ENCODE assay signal across 20 cellular contexts in the genomic region with DNA sequence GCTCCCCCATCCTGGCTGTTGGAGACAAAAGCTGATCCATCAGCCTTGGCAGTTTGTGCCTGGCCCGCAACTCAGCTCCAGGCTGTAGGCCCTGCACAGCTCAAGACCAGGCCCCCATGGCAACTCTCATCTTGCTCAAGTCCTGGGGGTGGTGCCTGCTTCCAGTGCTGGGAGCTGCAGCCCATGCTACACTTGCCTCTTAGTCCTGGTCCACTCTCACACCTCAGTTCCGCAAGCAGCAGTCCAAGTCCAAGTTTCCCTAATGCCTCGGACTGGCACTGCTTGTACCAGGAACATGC. TPM values are rescaled to one million over a fixed set of nuclear protein-coding genes. Genes with fewer than 3 reads are reported as not detected.
DNase-seq lines count a peak whose midpoint lies in the region; ATAC-seq, FAIRE-seq and TF ChIP-seq lines count a peak whose summit lies in the region.
"Had no signal": no experiment of that assay in that cellular context is flagged by ENCODE, and none has a peak within 500 bp of the region (broad histone marks: within the 10 kb centered on the region; RNA-seq: fewer than 3 reads in every experiment).

No MANE protein-coding gene starts in this region.

- CTCF ChIA-PET in activated CD8-positive, alpha-beta T cell treated with anti-CD3 and anti-CD28 coated beads, Interleukin-2, amount 10 ng/mL, durations not matched to agents 7 days and 5 days (lab: Charles Lee): interaction anchor here (0.7 to 1.3 kb wide), 3 partner anchors 19 to 111 kb away, joined by 3 to 4 read pairs (median 3); no protein-coding TSS in a partner anchor
- CTCF ChIA-PET in activated CD8-positive, alpha-beta T cell treated with anti-CD3 and anti-CD28 coated beads for 36 hours (lab: Charles Lee): interaction anchor here (0.9 to 1.5 kb wide), 2 partner anchors 8 to 19 kb away, joined by 3 to 4 read pairs; no protein-coding TSS in a partner anchor
- CTCF ChIA-PET in GM12878 (lab: Yijun Ruan, JAX): interaction anchor here (0.6 to 1.7 kb wide), 4 partner anchors 12 to 15 kb away, joined by 3 to 7 read pairs (median 3); partner anchors contain the start of gene AHRR

- FAIRE-seq in GM12878 (lab: Jason Lieb, UNC): no peak
- FAIRE-seq: A549, GM12892, HepG2 had no signal

- H3K9ac ChIP-seq in GM12878 (ENCODE audit: control insufficient read depth, insufficient read depth, low read length): no peak overlapping the region; the same call in 1 of the 2 replicates
- H3K9ac ChIP-seq: KMS-11 had no signal

- TF ChIP-seq POLR2A in GM12878 (IDR thresholded peaks at IDR 0.05; ENCODE audit: low read depth, low read length) (no peak), gastroesophageal sphincter (IDR thresholded peaks at IDR 0.05) (no peak)

- WGBS in GM12878 (ENCODE audit: insufficient coverage, insufficient replicate concordance, low lambda C conversion rate, missing lambda C conversion rate): 94% methylated on average over 3 of the region's 3 CpGs
- 100% methylated on average over 1 to 2 of the region's 3 CpGs for WGBS in gastroesophageal sphincter (ENCODE audit: low coverage in 1 of 2), 2 donors
- 87 to 91% methylated on average over 3 of the region's 3 CpGs for WGBS in aorta, 2 donors

- RAD21 ChIA-PET in GM12878 (lab: Charles Lee; ENCODE audit: unreplicated experiment): interaction anchor here (1.3 kb wide), 1 partner anchor 9 kb away, joined by 3 read pairs; no protein-coding TSS in a partner anchor

- peaks cover 92% of the 10 kb centered on the region for H3K79me2 ChIP-seq in GM12878 (ENCODE audit: control insufficient read depth, insufficient read depth, low read length)

- no peaks in the 10 kb centered on the region for H3K9me3 Mint-ChIP-seq in activated CD8-positive, alpha-beta T cell treated with anti-CD3 and anti-CD28 coated beads, Interleukin-2, amount 10 ng/mL, durations not matched to agents 7 days and 5 days (ENCODE audit: insufficient read depth)
- no peaks in the 10 kb centered on the region for H3K9me3 Mint-ChIP-seq in activated CD8-positive, alpha-beta T cell treated with anti-CD3 and anti-CD28 coated beads for 36 hours
- H3K9me3 Mint-ChIP-seq in osteocyte (ENCODE audit: unreplicated experiment): no peaks in the 10 kb centered on the region
- H3K9me3 Mint-ChIP-seq: CD8-positive, alpha-beta T cell had no signal

- H4K20me1 ChIP-seq in GM12878 (ENCODE audit: control insufficient read depth, insufficient read depth): no peaks in the 10 kb centered on the region

- DNase-seq in activated CD8-positive, alpha-beta T cell treated with anti-CD3 and anti-CD28 coated beads, Interleukin-2, amount 10 ng/mL, durations not matched to agents 7 days and 5 days: peak; percentile 13
- no peak for DNase-seq in activated CD8-positive, alpha-beta T cell treated with anti-CD3 and anti-CD28 coated beads for 36 hours
- DNase-seq in GM13976 (ENCODE audit: low spot score) (peak; percentile 6), GM12878 (ENCODE audit: low read depth, low spot score) (no peak), osteocyte (ENCODE audit: extremely low spot score, unreplicated experiment) (peak; percentile 32), aorta (no peak), Right ventricle myocardium superior (no peak)
- DNase-seq: Calu3; CD8-positive, alpha-beta T cell; NCI-H1417; NCI-H187; NCI-H2107; NCI-H510A; NCI-H82; SHP77 treated with DMSO at 0.1 percent for 48 hours had no signal

- no peak overlapping the region for H2AFZ ChIP-seq in GM12878 (ENCODE audit: control insufficient read depth, low read depth, low read length)

- H3K27ac ChIP-seq in GM12878 (ENCODE audit: control insufficient read depth, insufficient read depth) (0 out of 2 replicates have a peak overlapping the region, but pooled peaks have one; percentile 74), gastroesophageal sphincter (no peak overlapping the region), aorta (ENCODE audit: low read depth in 1 of 2, low read length in 2 of 2) (no peak overlapping the region)
- H3K27ac ChIP-seq: A549, KMS-11 had no signal

- no peak for TF ChIP-seq CTCF in activated CD8-positive, alpha-beta T cell treated with anti-CD3 and anti-CD28 coated beads for 36 hours (IDR thresholded peaks at IDR 0.05)
- no peak for TF ChIP-seq CTCF in GM13976 (IDR thresholded peaks at IDR 0.05; ENCODE audit: borderline replicate concordance, control extremely low read depth, extremely low read depth, insufficient read depth, missing control alignments)
- no peak for TF ChIP-seq CTCF in GM12878 (IDR thresholded peaks at IDR 0.05 in 2 of 3, conservative IDR thresholded peaks at IDR 0.05 in 1 of 3; ENCODE audit: control insufficient read depth in 2 of 3, extremely low read depth in 1 of 3, insufficient read depth in 1 of 3, low read depth in 3 of 3, low read length in 3 of 3)
- no peak for TF ChIP-seq CTCF in osteocyte (IDR thresholded peaks at IDR 0.05)
- no peak for TF ChIP-seq CTCF in gastroesophageal sphincter (IDR thresholded peaks at IDR 0.05)

- H3K27me3 ChIP-seq in GM12878 (replicated peaks in 1 of 2; ENCODE audit: control insufficient read depth in 2 of 2, insufficient read depth in 2 of 2, low read length in 1 of 2): no peaks in the 10 kb centered on the region
- peaks cover 14% of the 10 kb centered on the region for H3K27me3 ChIP-seq in gastroesophageal sphincter
- H3K27me3 ChIP-seq in aorta (ENCODE audit: control insufficient read depth in 1 of 2, insufficient read depth in 2 of 2, low read length in 1 of 2): no peaks in the 10 kb centered on the region

- in situ Hi-C loops in GM13976 (cut with MboI; ENCODE audit: low sequenced_read_pairs, unreplicated experiment): no loop called here
- in situ Hi-C loops in GM12878 (cut with MboI): no loop called here

- no peak for TF ChIP-seq EP300 in GM12878 (IDR thresholded peaks at IDR 0.05; ENCODE audit: borderline replicate concordance in 1 of 2, control insufficient read depth in 1 of 2, low read depth in 2 of 2, low read length in 2 of 2)
- TF ChIP-seq EP300 in gastroesophageal sphincter (IDR thresholded peaks at IDR 0.05): no peak

- ATAC-seq in activated CD8-positive, alpha-beta T cell treated with anti-CD3 and anti-CD28 coated beads, Interleukin-2, amount 10 ng/mL, durations not matched to agents 7 days and 5 days: no peak
- ATAC-seq in activated CD8-positive, alpha-beta T cell treated with anti-CD3 and anti-CD28 coated beads for 36 hours: no peak
- no peak for ATAC-seq in GM12878
- ATAC-seq in gastroesophageal sphincter: no peak
- no peak for ATAC-seq in aorta (ENCODE audit: low FRiP score)
- ATAC-seq in Right ventricle myocardium superior (ENCODE audit: poor library complexity): no peak
- ATAC-seq: A549; CD8-positive, alpha-beta T cell; HepG2 had no signal

- POLR2A ChIA-PET in activated CD8-positive, alpha-beta T cell treated with anti-CD3 and anti-CD28 coated beads, Interleukin-2, amount 10 ng/mL, durations not matched to agents 7 days and 5 days (lab: Charles Lee): no interaction called here
- POLR2A ChIA-PET in activated CD8-positive, alpha-beta T cell treated with anti-CD3 and anti-CD28 coated beads for 36 hours (lab: Charles Lee): interaction anchor here (1.2 kb wide), 2 partner anchors 18 to 19 kb away, joined by 3 read pairs; no protein-coding TSS in a partner anchor
- POLR2A ChIA-PET in GM12878 (lab: Charles Lee): interaction anchor here (1.5 to 3.0 kb wide), 2 partner anchors 10 to 36 kb away, joined by 3 to 8 read pairs; no protein-coding TSS in a partner anchor

- peaks cover 37% of the 10 kb centered on the region for H3K36me3 Mint-ChIP-seq in activated CD8-positive, alpha-beta T cell treated with anti-CD3 and anti-CD28 coated beads, Interleukin-2, amount 10 ng/mL, durations not matched to agents 7 days and 5 days (ENCODE audit: low read depth)
- H3K36me3 Mint-ChIP-seq in activated CD8-positive, alpha-beta T cell treated with anti-CD3 and anti-CD28 coated beads for 36 hours (ENCODE audit: low read depth): peaks cover 11% of the 10 kb centered on the region
- H3K36me3 Mint-ChIP-seq in osteocyte (ENCODE audit: unreplicated experiment): peaks cover 4% of the 10 kb centered on the region
- H3K36me3 Mint-ChIP-seq: CD8-positive, alpha-beta T cell had no signal

- H3K4me3 ChIP-seq in GM12878: no peak overlapping the region
- no peak overlapping the region for H3K4me3 ChIP-seq in gastroesophageal sphincter
- H3K4me3 ChIP-seq in aorta (ENCODE audit: low read length in 2 of 2): no peak overlapping the region
- H3K4me3 ChIP-seq: A549 had no signal

- H3K9me3 ChIP-seq in GM12878 (replicated peaks; ENCODE audit: control insufficient read depth, insufficient read depth, low read length): no peaks in the 10 kb centered on the region; the same call in 1 of the 3 replicates
- H3K9me3 ChIP-seq in gastroesophageal sphincter: no peaks in the 10 kb centered on the region
- H3K9me3 ChIP-seq in aorta (ENCODE audit: control insufficient read depth, low read length): no peaks in the 10 kb centered on the region
- H3K9me3 ChIP-seq: A549 had no signal

- H3K4me1 ChIP-seq in GM12878 (ENCODE audit: control insufficient read depth, insufficient read depth, low read length) (peaks cover 35% of the 10 kb centered on the region), gastroesophageal sphincter (no peaks in the 10 kb centered on the region), aorta (ENCODE audit: control insufficient read depth in 1 of 2, insufficient read depth in 2 of 2, low read length in 2 of 2) (no peaks in the 10 kb centered on the region)
- H3K4me1 ChIP-seq: A549 had no signal

- H3K27ac Mint-ChIP-seq in activated CD8-positive, alpha-beta T cell treated with anti-CD3 and anti-CD28 coated beads, Interleukin-2, amount 10 ng/mL, durations not matched to agents 7 days and 5 days: peak overlapping the region; percentile 36
- no peak overlapping the region for H3K27ac Mint-ChIP-seq in activated CD8-positive, alpha-beta T cell treated with anti-CD3 and anti-CD28 coated beads for 36 hours
- H3K27ac Mint-ChIP-seq in osteocyte (ENCODE audit: unreplicated experiment): no peak overlapping the region
- H3K27ac Mint-ChIP-seq: CD8-positive, alpha-beta T cell had no signal

- peak overlapping the region; percentile 49 for H3K4me2 ChIP-seq in GM12878 (ENCODE audit: control insufficient read depth, insufficient read depth)
- H3K4me2 ChIP-seq: A549, KMS-11 had no signal

- H3K4me1 Mint-ChIP-seq in activated CD8-positive, alpha-beta T cell treated with anti-CD3 and anti-CD28 coated beads, Interleukin-2, amount 10 ng/mL, durations not matched to agents 7 days and 5 days (ENCODE audit: low read depth): peaks cover 70% of the 10 kb centered on the region
- peaks cover 37% of the 10 kb centered on the region for H3K4me1 Mint-ChIP-seq in activated CD8-positive, alpha-beta T cell treated with anti-CD3 and anti-CD28 coated beads for 36 hours (ENCODE audit: low read depth)
- peaks cover 49% of the 10 kb centered on the region for H3K4me1 Mint-ChIP-seq in osteocyte (ENCODE audit: unreplicated experiment)

- intact Hi-C loops in activated CD8-positive, alpha-beta T cell treated with anti-CD3 and anti-CD28 coated beads for 36 hours (cut with micrococcal nuclease): no loop called here
- intact Hi-C loops in GM12878 (cut with micrococcal nuclease; ENCODE audit: unreplicated experiment) (no loop called here), aorta (cut with DNase I) (no loop called here), Right ventricle myocardium superior (cut with DNase I) (no loop called here)

- SMC1A ChIA-PET in GM12878 (lab: Charles Lee; ENCODE audit: uncharacterized antibody, unreplicated experiment): interaction anchor here (1.4 to 1.7 kb wide), 2 partner anchors 10 to 90 kb away, joined by 3 to 6 read pairs; no protein-coding TSS in a partner anchor

- BruUV-seq in GM12878 (replicated peaks; lab: Mats Ljungman, UMichigan): no TSS peak

- TF ChIP-seq RAD21 in GM12878 (IDR thresholded peaks at IDR 0.05; ENCODE audit: insufficient read depth, low read depth, low read length): no peak

- H3K4me3 Mint-ChIP-seq in activated CD8-positive, alpha-beta T cell treated with anti-CD3 and anti-CD28 coated beads, Interleukin-2, amount 10 ng/mL, durations not matched to agents 7 days and 5 days: peak overlapping the region; percentile 9
- no peak overlapping the region for H3K4me3 Mint-ChIP-seq in activated CD8-positive, alpha-beta T cell treated with anti-CD3 and anti-CD28 coated beads for 36 hours
- H3K4me3 Mint-ChIP-seq in osteocyte (ENCODE audit: unreplicated experiment): no peak overlapping the region
- H3K4me3 Mint-ChIP-seq: CD8-positive, alpha-beta T cell had no signal

- no peaks in the 10 kb centered on the region for H3K27me3 Mint-ChIP-seq in activated CD8-positive, alpha-beta T cell treated with anti-CD3 and anti-CD28 coated beads, Interleukin-2, amount 10 ng/mL, durations not matched to agents 7 days and 5 days (ENCODE audit: low read depth)
- no peaks in the 10 kb centered on the region for H3K27me3 Mint-ChIP-seq in activated CD8-positive, alpha-beta T cell treated with anti-CD3 and anti-CD28 coated beads for 36 hours
- no peaks in the 10 kb centered on the region for H3K27me3 Mint-ChIP-seq in osteocyte (ENCODE audit: unreplicated experiment)

- peaks cover 0 to 7% of the 10 kb centered on the region in 2 experiments; a peak in 2 of 4 replicates for H3K36me3 ChIP-seq in GM12878 (ENCODE audit: control insufficient read depth in 2 of 2, insufficient read depth in 2 of 2, low read length in 1 of 2)
- no peaks in the 10 kb centered on the region for H3K36me3 ChIP-seq in gastroesophageal sphincter
- H3K36me3 ChIP-seq in aorta (ENCODE audit: control insufficient read depth in 1 of 2, insufficient read depth in 2 of 2, low read length in 1 of 2): no peaks in the 10 kb centered on the region

RNA-seq across cellular contexts. Expression of gene AHRR, which starts 14.2 kb away (rescaled TPM):
- total RNA-seq in activated CD8-positive, alpha-beta T cell treated with anti-CD3 and anti-CD28 coated beads, Interleukin-2, amount 10 ng/mL, durations not matched to agents 7 days and 5 days: 10 to 100 TPM; 56.1 to 57.2 TPM
- total RNA-seq in activated CD8-positive, alpha-beta T cell treated with anti-CD3 and anti-CD28 coated beads for 36 hours: 10 to 100 TPM; 26.3 to 27.9 TPM
- total RNA-seq in GM12878 (2013; cell fraction: nucleolus; rRNA removed): 101 and 129 TPM in 2 replicates
- 19.6 and 22.1 TPM in 2 replicates for total RNA-seq in GM12878 (2014; rRNA removed)
- 9.4 and 11.7 TPM in 2 replicates for total RNA-seq in GM12878 (2014; rRNA removed; fragmentation: Illumina TruSeq; extraction: Trizol)
- 27.8 and 35.2 TPM in 2 replicates for total RNA-seq in GM12878 (2021)
- polyA plus RNA-seq in GM12878 (2011; ENCODE audit: low read depth): 8.4 TPM
- polyA plus RNA-seq in GM12878 (2011; rRNA removed): 13.5 and 17.3 TPM in 2 replicates
- 26.3 and 28.6 TPM in 2 replicates for polyA plus RNA-seq in GM12878 (2011; cell fraction: cytosol; rRNA removed)
- polyA plus RNA-seq in GM12878 (2011; cell fraction: nucleus; rRNA removed): 92.9 and 105 TPM in 2 replicates
- 23.5 and 31.3 TPM in 2 replicates for polyA plus RNA-seq in GM12878 (2012)
- 5.7 and 10.8 TPM in 2 replicates for polyA plus RNA-seq in GM12878 (2014; fragmentation: Illumina TruSeq; extraction: Trizol)
- 1 to 10 TPM in 1 of 2 experiments, under 1 TPM in 1; 0.90 to 1.1 TPM for polyA plus RNA-seq in GM12878 (2014; fragmentation: Nextera tagmentation; extraction: Ambion mirVana)
- polyA plus RNA-seq in GM12878 (2014; rRNA removed): 29.8 and 30.6 TPM in 2 replicates
- 10 to 100 TPM; 21.1 to 21.3 TPM for polyA plus RNA-seq in GM12878 (2016; fragmentation: Nextera tagmentation; extraction: Ambion mirVana)
- polyA minus RNA-seq in GM12878 (2011; rRNA and poly(A)+ RNA removed): 8.8 and 21.8 TPM in 2 replicates
- 6.5 and 7.8 TPM in 2 replicates for polyA minus RNA-seq in GM12878 (2011; cell fraction: cytosol; rRNA and poly(A)+ RNA removed)
- 24.8 and 31.4 TPM in 2 replicates for polyA minus RNA-seq in GM12878 (2011; cell fraction: nucleus; rRNA and poly(A)+ RNA removed)
- 54.9 and 55.8 TPM in 2 replicates for total RNA-seq in osteocyte
- 1 to 10 TPM in 1 of 4 donors, under 1 TPM in 3; 0.15 to 1.7 (median 0.45) TPM for total RNA-seq in gastroesophageal sphincter
- 1 to 10 TPM; 1.9 to 3.8 TPM for total RNA-seq in aorta
- 1 to 10 TPM in 1 of 2 donors, under 1 TPM in 1; 0.13 to 1.6 TPM for polyA plus RNA-seq in aorta
- total RNA-seq in Right ventricle myocardium superior: 1.8 TPM

Comparison
In these comparisons a context has a peak if more than half of its experiments do, and no peak if none do; other contexts are left out.
1. DNase-seq: peak in activated CD8-positive, alpha-beta T cell treated with anti-CD3 and anti-CD28 coated beads, Interleukin-2, amount 10 ng/mL, durations not matched to agents 7 days and 5 days (single experiment), GM13976 (single experiment) and osteocyte (single experiment); none in activated CD8-positive, alpha-beta T cell treated with anti-CD3 and anti-CD28 coated beads for 36 hours (single experiment), GM12878 (single experiment), aorta (0 of 2) and Right ventricle myocardium superior (single experiment).